9 cellular contexts compared by ENCODE assay signal in genomic region chr10:100728928-100729876, GRCh38. TPM values are rescaled to one million over a fixed set of nuclear protein-coding genes. Genes with fewer than 3 reads are reported as not detected.
DNase-seq lines count a peak whose midpoint lies in the region; ATAC-seq and TF ChIP-seq lines count a peak whose summit lies in the region.
"Had no signal": no experiment of that assay in that cellular context is flagged by ENCODE, and none has a peak within 500 bp of the region (broad histone marks: within the 10 kb centered on the region; RNA-seq: fewer than 3 reads in every experiment).

No MANE protein-coding gene starts in this region.

- POLR2A ChIA-PET in activated CD8-positive, alpha-beta T cell treated with anti-CD3 and anti-CD28 coated beads for 36 hours (lab: Charles Lee) = no interaction called here

- H3K9me3 Mint-ChIP-seq in activated CD8-positive, alpha-beta T cell treated with anti-CD3 and anti-CD28 coated beads for 36 hours = no peaks in the 10 kb centered on the region
- H3K9me3 Mint-ChIP-seq: T-helper 1 cell treated with Interleukin-12 subunit alpha and Interleukin-12 subunit beta and Interleukin-4 antibody, amounts not matched to agents 30 μg/mL and 1 μg/mL, for 36 hours had no signal

- TF ChIP-seq CTCF in activated CD8-positive, alpha-beta T cell treated with anti-CD3 and anti-CD28 coated beads for 36 hours (IDR thresholded peaks at IDR 0.05) = no peak
- TF ChIP-seq CTCF in vagina (IDR thresholded peaks at IDR 0.05) = no peak

- no peaks in the 10 kb centered on the region for H3K9me3 ChIP-seq in vagina

- H3K27ac Mint-ChIP-seq in activated CD8-positive, alpha-beta T cell treated with anti-CD3 and anti-CD28 coated beads for 36 hours = no peak overlapping the region
- H3K27ac Mint-ChIP-seq: T-helper 1 cell treated with Interleukin-12 subunit alpha and Interleukin-12 subunit beta and Interleukin-4 antibody, amounts not matched to agents 30 μg/mL and 1 μg/mL, for 36 hours had no signal

- peak overlapping the region in 1 of 2 donors; percentile 3 for H3K4me3 ChIP-seq in vagina

- intact Hi-C loops in activated CD8-positive, alpha-beta T cell treated with anti-CD3 and anti-CD28 coated beads for 36 hours (cut with micrococcal nuclease) = loop anchor here (10.0 kb wide), 1 partner anchor 406 kb away; the partner anchor contains the start of gene TLX1
- intact Hi-C loops in vagina (cut with DNase I) = no loop called here

- no peak overlapping the region for H3K27ac ChIP-seq in vagina

- peak overlapping the region; percentile 7 for H3K4me3 Mint-ChIP-seq in activated CD8-positive, alpha-beta T cell treated with anti-CD3 and anti-CD28 coated beads for 36 hours

- H3K36me3 ChIP-seq in vagina = no peaks in the 10 kb centered on the region

- no peak for TF ChIP-seq POLR2A in vagina (IDR thresholded peaks at IDR 0.05)

- H3K4me1 Mint-ChIP-seq in activated CD8-positive, alpha-beta T cell treated with anti-CD3 and anti-CD28 coated beads for 36 hours (ENCODE audit: low read depth) = peaks cover 24% of the 10 kb centered on the region

- H3K36me3 Mint-ChIP-seq in activated CD8-positive, alpha-beta T cell treated with anti-CD3 and anti-CD28 coated beads for 36 hours (ENCODE audit: low read depth) = no peaks in the 10 kb centered on the region

- peaks cover 80% of the 10 kb centered on the region for H3K27me3 Mint-ChIP-seq in activated CD8-positive, alpha-beta T cell treated with anti-CD3 and anti-CD28 coated beads for 36 hours

- H3K27me3 ChIP-seq in vagina = peaks cover 34% of the 10 kb centered on the region

- H3K4me1 ChIP-seq in vagina = peaks cover 26% of the 10 kb centered on the region

- ATAC-seq in activated CD8-positive, alpha-beta T cell treated with anti-CD3 and anti-CD28 coated beads for 36 hours = peak; percentile 63
- ATAC-seq in HG02938 (IDR thresholded peaks at IDR 0.05; ENCODE audit: unreplicated experiment) (no peak), HG02870 (IDR thresholded peaks at IDR 0.05; ENCODE audit: unreplicated experiment) (no peak), GM19455 (IDR thresholded peaks at IDR 0.05; ENCODE audit: unreplicated experiment) (no peak)

- DNase-seq in D341Med (ENCODE audit: low spot score) = peak; percentile 66
- DNase-seq in HT-29 (ENCODE audit: low spot score) = peak; percentile 42
- peak; percentile 68 for DNase-seq in activated CD8-positive, alpha-beta T cell treated with anti-CD3 and anti-CD28 coated beads for 36 hours
- DNase-seq in iris pigment epithelial cell (ENCODE audit: low read depth) = peak; percentile 21
- DNase-seq in vagina (ENCODE audit: extremely low spot score in 2 of 2) = no peak

- CTCF ChIA-PET in activated CD8-positive, alpha-beta T cell treated with anti-CD3 and anti-CD28 coated beads for 36 hours (lab: Charles Lee) = interaction anchor here (0.7 to 1.6 kb wide), 6 partner anchors 8 to 173 kb away, joined by 3 to 14 read pairs (median 4); no protein-coding TSS in a partner anchor

RNA-seq across cellular contexts. Expression of gene PAX2, which starts 16.2 kb away (rescaled TPM):
- not detected in 2 replicates for total RNA-seq in HT-29 (2014; rRNA removed; shearing (Covaris generic))
- not detected for total RNA-seq in activated CD8-positive, alpha-beta T cell treated with anti-CD3 and anti-CD28 coated beads for 36 hours
- not detected for total RNA-seq in vagina

Comparison
In these comparisons a context has a peak if more than half of its experiments do, and no peak if none do; other contexts are left out.
1. DNase-seq: peak in D341Med (single experiment), HT-29 (single experiment), activated CD8-positive, alpha-beta T cell treated with anti-CD3 and anti-CD28 coated beads for 36 hours (single experiment) and iris pigment epithelial cell (single experiment); none in vagina (0 of 2).